In genomic region chr10:77393411-77393810, GRCh38 we compare ENCODE assay signal across 20 cellular contexts.
A peak's percentile ranks its signal among the peaks of the same experiment; 100 is the strongest.
DNase-seq lines count a peak whose midpoint lies in the region; ATAC-seq, FAIRE-seq and TF ChIP-seq lines count a peak whose summit lies in the region.
"Had no signal": no experiment of that assay in that cellular context is flagged by ENCODE, and none has a peak within 500 bp of the region (broad histone marks: within the 10 kb centered on the region; RNA-seq: fewer than 3 reads in every experiment).

No MANE protein-coding gene starts in this region.

- no peak overlapping the region for H3K4me2 ChIP-seq in neuronal stem cell (ENCODE audit: insufficient read depth, low read length, poor library complexity, severe bottlenecking)
- H3K4me2 ChIP-seq: KMS-11 had no signal

- no peaks in the 10 kb centered on the region for H3K36me3 Mint-ChIP-seq in activated naive CD8-positive, alpha-beta T cell treated with anti-CD3 and anti-CD28 coated beads, Interleukin-2, amount 50 U/mL, for 24 hours (ENCODE audit: low read depth)
- H3K36me3 Mint-ChIP-seq: activated naive CD4-positive, alpha-beta T cell treated with anti-CD3 and anti-CD28 coated beads, Interleukin-2, amount 50 U/mL, for 24 hours; mesothelial cell of epicardium had no signal

- no peak overlapping the region for H3K4ac ChIP-seq in neuronal stem cell (ENCODE audit: low read length)

- DNase-seq in Panc1 (ENCODE audit: low read depth, low spot score) = no peak
- no peak for DNase-seq in coronary artery (ENCODE audit: low spot score)
- no peak for DNase-seq in neuronal stem cell (ENCODE audit: low spot score)
- no peak for DNase-seq in activated naive CD8-positive, alpha-beta T cell treated with anti-CD3 and anti-CD28 coated beads, Interleukin-2, amount 50 U/mL, for 24 hours
- DNase-seq in upper lobe of left lung = no peak
- no peak for DNase-seq in NCI-H146 (lab: John Stamatoyannopoulos, UW)
- DNase-seq in D721Med (ENCODE audit: insufficient read length, low spot score) = no peak
- DNase-seq: activated CD8-positive, alpha-beta T cell treated with anti-CD3 and anti-CD28 coated beads, Interleukin-2, amount 10 ng/mL, durations not matched to agents 7 days and 5 days; activated T-cell treated with anti-CD3 and anti-CD28 coated beads, Interleukin-2, amount 50 U/mL, for 4 hours; body of pancreas; cortex of kidney; left colon; nephron progenitor cell; Peyer's patch had no signal

- no peaks in the 10 kb centered on the region for H3K9me3 ChIP-seq in Panc1 (ENCODE audit: control insufficient read depth, insufficient read depth, low read depth, low read length)
- no peaks in the 10 kb centered on the region for H3K9me3 ChIP-seq in neuronal stem cell (replicated peaks in 1 of 2; ENCODE audit: control insufficient read depth in 2 of 2, insufficient read depth in 1 of 2, low read depth in 1 of 2, low read length in 2 of 2)
- H3K9me3 ChIP-seq in upper lobe of left lung = no peaks in the 10 kb centered on the region
- H3K9me3 ChIP-seq: body of pancreas, Peyer's patch had no signal

- no peak overlapping the region for H2BK12ac ChIP-seq in neuronal stem cell (ENCODE audit: low read length)

- no CpG with 5 or more reads among the region's 3 CpGs for WGBS in neuronal stem cell (ENCODE audit: extremely low coverage in 2 of 2, insufficient read length in 2 of 2, insufficient replicate concordance in 1 of 2), 2 donors
- WGBS in upper lobe of left lung, 2 donors = 85 to 96% methylated on average over 3 of the region's 3 CpGs

- no peak overlapping the region for H3K4me3 Mint-ChIP-seq in activated naive CD8-positive, alpha-beta T cell treated with anti-CD3 and anti-CD28 coated beads, Interleukin-2, amount 50 U/mL, for 24 hours
- H3K4me3 Mint-ChIP-seq: activated CD8-positive, alpha-beta T cell treated with anti-CD3 and anti-CD28 coated beads, Interleukin-2, amount 10 ng/mL, durations not matched to agents 7 days and 5 days; activated naive CD4-positive, alpha-beta T cell treated with anti-CD3 and anti-CD28 coated beads, Interleukin-2, amount 50 U/mL, for 24 hours; activated T-cell treated with anti-CD3 and anti-CD28 coated beads, Interleukin-2, amount 50 U/mL, for 4 hours; mesothelial cell of epicardium; nephron progenitor cell had no signal

- no peak overlapping the region for H2AFZ ChIP-seq in neuronal stem cell (ENCODE audit: low read length)

- ATAC-seq in Panc1 (no peak), upper lobe of left lung (ENCODE audit: low FRiP score in 2 of 2) (no peak)
- ATAC-seq in activated naive CD8-positive, alpha-beta T cell treated with anti-CD3 and anti-CD28 coated beads, Interleukin-2, amount 50 U/mL, for 24 hours = no peak
- ATAC-seq: activated CD8-positive, alpha-beta T cell treated with anti-CD3 and anti-CD28 coated beads, Interleukin-2, amount 10 ng/mL, durations not matched to agents 7 days and 5 days; activated T-cell treated with anti-CD3 and anti-CD28 coated beads, Interleukin-2, amount 50 U/mL, for 4 hours; body of pancreas had no signal

- H3K4me1 ChIP-seq in Panc1 (ENCODE audit: control insufficient read depth, insufficient read depth, low read length) (peaks cover 61% of the 10 kb centered on the region), neuronal stem cell (ENCODE audit: control insufficient read depth in 2 of 2, insufficient read depth in 1 of 2, low read depth in 1 of 2, low read length in 2 of 2) (peaks cover 0 to 3% of the 10 kb centered on the region in 2 donors), upper lobe of left lung (peaks cover 0 to 18% (median 6%) of the 10 kb centered on the region in 4 donors)
- H3K4me1 ChIP-seq: Peyer's patch had no signal

- peaks cover under 1% of the 10 kb centered on the region for H3K4me1 Mint-ChIP-seq in activated naive CD8-positive, alpha-beta T cell treated with anti-CD3 and anti-CD28 coated beads, Interleukin-2, amount 50 U/mL, for 24 hours
- H3K4me1 Mint-ChIP-seq: activated naive CD4-positive, alpha-beta T cell treated with anti-CD3 and anti-CD28 coated beads, Interleukin-2, amount 50 U/mL, for 24 hours had no signal

- H3K4me3 ChIP-seq in Panc1 (ENCODE audit: low read depth in 2 of 2, low read length in 2 of 2) (no peak overlapping the region), coronary artery (no peak overlapping the region), neuronal stem cell (ENCODE audit: low read length in 2 of 2) (no peak overlapping the region), upper lobe of left lung (no peak overlapping the region)
- H3K4me3 ChIP-seq: body of pancreas, Peyer's patch, SK-N-MC, smooth muscle cell had no signal

- no peak overlapping the region for H3K27ac Mint-ChIP-seq in activated naive CD8-positive, alpha-beta T cell treated with anti-CD3 and anti-CD28 coated beads, Interleukin-2, amount 50 U/mL, for 24 hours
- H3K27ac Mint-ChIP-seq: activated CD8-positive, alpha-beta T cell treated with anti-CD3 and anti-CD28 coated beads, Interleukin-2, amount 10 ng/mL, durations not matched to agents 7 days and 5 days; nephron progenitor cell; progenitor cell of endocrine pancreas had no signal

- H3K27me3 Mint-ChIP-seq in activated naive CD8-positive, alpha-beta T cell treated with anti-CD3 and anti-CD28 coated beads, Interleukin-2, amount 50 U/mL, for 24 hours = peaks cover 2% of the 10 kb centered on the region

- H3K9me3 Mint-ChIP-seq in activated naive CD8-positive, alpha-beta T cell treated with anti-CD3 and anti-CD28 coated beads, Interleukin-2, amount 50 U/mL, for 24 hours = no peaks in the 10 kb centered on the region
- H3K9me3 Mint-ChIP-seq: activated naive CD4-positive, alpha-beta T cell treated with anti-CD3 and anti-CD28 coated beads, Interleukin-2, amount 50 U/mL, for 24 hours; activated T-cell treated with anti-CD3 and anti-CD28 coated beads, Interleukin-2, amount 50 U/mL, for 4 hours; mesothelial cell of epicardium; nephron progenitor cell had no signal

- H3K9ac ChIP-seq in neuronal stem cell (ENCODE audit: low read depth, low read length, poor library complexity) = no peak overlapping the region
- H3K9ac ChIP-seq: KMS-11 had no signal

- no peak overlapping the region for H2BK15ac ChIP-seq in neuronal stem cell (ENCODE audit: low read length)

- peak overlapping the region; percentile 15 for H2BK5ac ChIP-seq in neuronal stem cell (ENCODE audit: low read length)

- no peak overlapping the region for H3K23ac ChIP-seq in neuronal stem cell (ENCODE audit: low read depth, low read length, poor library complexity)

- POLR2A ChIA-PET in Panc1 (lab: Charles Lee) = interaction anchor here (1.2 kb wide), 1 partner anchor 120 kb away, joined by 3 read pairs; no protein-coding TSS in a partner anchor

- in situ Hi-C loops in Panc1 (cut with HindIII; ENCODE audit: low pct_unique_long_range_greater_than_20kb, low sequenced_read_pairs) = no loop called here

- H2AK5ac ChIP-seq in neuronal stem cell (ENCODE audit: low read depth, low read length) = peak overlapping the region; percentile 78

- no peak overlapping the region for H4K8ac ChIP-seq in neuronal stem cell (ENCODE audit: low read depth, low read length)

- no peaks in the 10 kb centered on the region for H3K27me3 ChIP-seq in Panc1 (ENCODE audit: control insufficient read depth, insufficient read depth, low read length)
- H3K27me3 ChIP-seq in neuronal stem cell (ENCODE audit: control insufficient read depth in 3 of 3, insufficient read depth in 3 of 3, low read depth in 1 of 3, low read length in 3 of 3) = no peaks in the 10 kb centered on the region
- H3K27me3 ChIP-seq in upper lobe of left lung = no peaks in the 10 kb centered on the region
- H3K27me3 ChIP-seq: body of pancreas, Peyer's patch had no signal

- H4K91ac ChIP-seq in neuronal stem cell (ENCODE audit: low read depth, low read length, poor library complexity) = no peak overlapping the region

- no peak overlapping the region for H2BK120ac ChIP-seq in neuronal stem cell (ENCODE audit: low read depth, low read length)

- H3K18ac ChIP-seq in neuronal stem cell (ENCODE audit: low read length) = no peak overlapping the region

- no peak overlapping the region for H3K14ac ChIP-seq in neuronal stem cell (ENCODE audit: low read length)

- CTCF ChIA-PET in Panc1 (lab: Charles Lee) = interaction anchor here (2.4 kb wide), 1 partner anchor 248 kb away, joined by 8 read pairs; no protein-coding TSS in a partner anchor

- FAIRE-seq in D721Med (lab: Jason Lieb, UNC) = no peak

- TF ChIP-seq CTCF in Panc1 (IDR thresholded peaks at IDR 0.05) (no peak), coronary artery (IDR thresholded peaks at IDR 0.05) (no peak), upper lobe of left lung (IDR thresholded peaks at IDR 0.05) (no peak), D721Med (IDR thresholded peaks at IDR 0.05; ENCODE audit: insufficient read depth, missing control alignments) (no peak)

- no peak for TF ChIP-seq EP300 in upper lobe of left lung (IDR thresholded peaks at IDR 0.05)

- H3K36me3 ChIP-seq in Panc1 (ENCODE audit: control insufficient read depth, insufficient read depth, low read length) (no peaks in the 10 kb centered on the region), neuronal stem cell (replicated peaks in 1 of 2; ENCODE audit: control insufficient read depth in 2 of 2, insufficient read depth in 2 of 2, low read length in 2 of 2) (no peaks in the 10 kb centered on the region), upper lobe of left lung (no peaks in the 10 kb centered on the region)
- H3K36me3 ChIP-seq: Peyer's patch had no signal

- no TSS peak for BruUV-seq in Panc1 (replicated peaks; lab: Mats Ljungman, UMichigan)

- intact Hi-C loops in Panc1 (cut with micrococcal nuclease; ENCODE audit: unreplicated experiment) = loop anchor here (5.0 kb wide), 3 partner anchors 119 to 249 kb away; no protein-coding TSS in a partner anchor

- H3K79me1 ChIP-seq in neuronal stem cell (ENCODE audit: low read depth, low read length) = peaks cover 1% of the 10 kb centered on the region

- TF ChIP-seq POLR2A in upper lobe of left lung (IDR thresholded peaks at IDR 0.05) = no peak

- H3K27ac ChIP-seq in Panc1 (ENCODE audit: low read length) (peak overlapping the region; percentile 80), coronary artery (peak overlapping the region; percentile 8 to 90), neuronal stem cell (replicated peaks; ENCODE audit: low read length) (no peak overlapping the region), upper lobe of left lung (no peak overlapping the region)
- H3K27ac ChIP-seq: body of pancreas, KMS-11, SK-N-MC had no signal

Comparison
In these comparisons a context has a peak if more than half of its experiments do, and no peak if none do; other contexts are left out.
1. H3K27ac ChIP-seq: peak in Panc1 (single experiment) and coronary artery (2 of 2); none in neuronal stem cell (single experiment) and upper lobe of left lung (0 of 4).